8 cellular contexts compared by ENCODE assay signal in the genomic region with DNA sequence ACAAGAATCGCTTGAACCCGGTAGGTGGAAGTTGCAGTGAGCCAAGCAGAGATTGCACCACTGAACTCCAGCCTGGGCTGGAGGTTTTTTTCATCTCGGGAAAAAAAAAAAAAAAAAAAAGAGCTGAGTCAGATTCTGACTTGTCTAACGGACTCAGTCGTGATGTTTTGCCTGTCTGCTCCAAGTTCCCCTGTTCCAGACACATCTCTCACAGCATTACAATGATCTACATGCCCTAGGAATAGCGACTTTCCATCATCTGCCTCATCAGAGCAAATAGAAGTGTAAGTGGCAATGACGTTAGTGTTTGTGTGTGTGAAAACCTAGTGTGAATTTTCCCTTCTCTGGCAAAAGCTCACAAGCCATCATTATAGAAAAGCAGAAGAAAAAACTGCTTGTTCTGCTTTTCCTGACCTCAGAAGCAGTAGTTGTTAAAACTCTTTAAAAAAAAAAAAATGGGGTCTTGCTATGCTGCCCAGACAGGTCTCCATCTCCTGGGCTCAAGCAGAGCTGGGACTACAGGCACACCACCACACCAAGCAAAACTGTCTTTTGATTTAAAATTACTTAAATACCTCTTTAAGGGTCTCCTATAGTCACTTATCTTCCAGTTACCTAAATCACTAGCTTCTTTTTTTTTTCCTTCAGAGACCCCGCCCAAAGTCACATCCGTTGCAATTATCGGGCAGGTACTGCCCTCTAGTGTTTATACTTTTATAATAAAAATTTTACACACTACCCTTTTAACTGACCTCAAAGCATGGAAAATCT. TPM values are rescaled to one million over a fixed set of nuclear protein-coding genes. Genes with fewer than 3 reads are reported as not detected.
DNase-seq lines count a peak whose midpoint lies in the region; ATAC-seq and TF ChIP-seq lines count a peak whose summit lies in the region.

No MANE protein-coding gene starts in this region.

- no peaks in the 10 kb centered on the region for H3K9me3 Mint-ChIP-seq in activated CD4-positive, alpha-beta T cell treated with anti-CD3 and anti-CD28 coated beads for 36 hours (ENCODE audit: low read depth)
- H3K9me3 Mint-ChIP-seq in T-cell, result no peaks in the 10 kb centered on the region

- TF ChIP-seq CTCF in dorsolateral prefrontal cortex (IDR thresholded peaks at IDR 0.05 in 54 of 56, conservative IDR thresholded peaks at IDR 0.05 in 2 of 56; ENCODE audit: low read depth in 1 of 56, partially characterized antibody in 56 of 56), result peak; percentile 39 to 78 (median 65)

- H3K27me3 Mint-ChIP-seq in activated CD4-positive, alpha-beta T cell treated with anti-CD3 and anti-CD28 coated beads for 36 hours, result no peaks in the 10 kb centered on the region
- peaks cover 0 to 3% of the 10 kb centered on the region in 2 donors for H3K27me3 Mint-ChIP-seq in T-cell

- peak overlapping the region; percentile 13 for H3K27ac Mint-ChIP-seq in activated CD4-positive, alpha-beta T cell treated with anti-CD3 and anti-CD28 coated beads for 36 hours
- peak overlapping the region in 1 of 2 donors; percentile 23 for H3K27ac Mint-ChIP-seq in T-cell

- H3K36me3 Mint-ChIP-seq in activated CD4-positive, alpha-beta T cell treated with anti-CD3 and anti-CD28 coated beads for 36 hours (ENCODE audit: low read depth), result no peaks in the 10 kb centered on the region
- no peaks in the 10 kb centered on the region for H3K36me3 Mint-ChIP-seq in T-cell

- peaks cover 10% of the 10 kb centered on the region for H3K4me1 Mint-ChIP-seq in activated CD4-positive, alpha-beta T cell treated with anti-CD3 and anti-CD28 coated beads for 36 hours
- H3K4me1 Mint-ChIP-seq in T-cell, result peaks cover 0 to 11% (median 9%) of the 10 kb centered on the region in 3 donors

- peak; percentile 82 for ATAC-seq in activated CD4-positive, alpha-beta T cell treated with anti-CD3 and anti-CD28 coated beads for 36 hours
- ATAC-seq in T-cell (replicated peaks in 1 of 4), result peak; percentile 75 to 88 (median 77)
- no peak for ATAC-seq in GM19035 (IDR thresholded peaks at IDR 0.05; ENCODE audit: unreplicated experiment)

- intact Hi-C loops in activated CD4-positive, alpha-beta T cell treated with anti-CD3 and anti-CD28 coated beads for 36 hours (cut with DNase I, micrococcal nuclease), result loop anchor here (1.0 to 5.0 kb wide), 5 partner anchors 114 to 299 kb away; a partner anchor contains a TSS
- intact Hi-C loops in dorsolateral prefrontal cortex (cut with DNase I), result loop anchor here (5.0 to 10.0 kb wide), 3 partner anchors 115 to 222 kb away; a partner anchor contains a TSS

- peak overlapping the region in 32 of 59 donors; percentile 5 to 85 (median 50) for H3K27ac ChIP-seq in dorsolateral prefrontal cortex

- peak; percentile 17 for DNase-seq in activated CD4-positive, alpha-beta T cell treated with anti-CD3 and anti-CD28 coated beads for 36 hours
- DNase-seq in activated CD4-positive, alpha-beta T cell treated with anti-CD3 and anti-CD28 coated beads for 1 hour, result no peak
- peak; percentile 48 for DNase-seq in NCI-H1105 (lab: John Stamatoyannopoulos, UW)
- DNase-seq in T-cell, result peak in 16 of 34 experiments; percentile 1 to 46 (median 12)
- no peak for DNase-seq in dorsolateral prefrontal cortex
- DNase-seq in midbrain (lab: John Stamatoyannopoulos, UW), result peak; percentile 53
- DNase-seq in activated effector memory CD4-positive, alpha-beta T cell treated with anti-CD3 and anti-CD28 coated beads, Interleukin-2, amount 50 U/mL, for 16 hours, result no peak

- POLR2A ChIA-PET in activated CD4-positive, alpha-beta T cell treated with anti-CD3 and anti-CD28 coated beads for 36 hours (lab: Charles Lee), result interaction anchor here (0.6 to 1.5 kb wide), 7 partner anchors 12 to 690 kb away, joined by 3 to 7 read pairs (median 4); a partner anchor contains a TSS
- POLR2A ChIA-PET in T-cell (lab: Charles Lee), result interaction anchor here (0.5 to 1.6 kb wide), 12 partner anchors 10 to 300 kb away, joined by 3 to 11 read pairs (median 4); a partner anchor contains a TSS

- H3K4me3 ChIP-seq in dorsolateral prefrontal cortex, result peak overlapping the region in 35 of 59 donors; percentile 0 to 50 (median 20)

- no peak overlapping the region for H3K4me3 Mint-ChIP-seq in activated CD4-positive, alpha-beta T cell treated with anti-CD3 and anti-CD28 coated beads for 36 hours
- peak overlapping the region in 1 of 3 donors; percentile 17 for H3K4me3 Mint-ChIP-seq in T-cell

- CTCF ChIA-PET in activated CD4-positive, alpha-beta T cell treated with anti-CD3 and anti-CD28 coated beads for 36 hours (lab: Charles Lee), result interaction anchor here (0.6 to 2.4 kb wide), 50 partner anchors 9 to 298 kb away, joined by 3 to 17 read pairs (median 4); a partner anchor contains a TSS
- CTCF ChIA-PET in T-cell (lab: Charles Lee), result interaction anchor here (0.5 to 2.9 kb wide), 45 partner anchors 8 to 873 kb away, joined by 3 to 56 read pairs (median 4); a partner anchor contains a TSS

- peaks cover 0 to 17% (median 0%) of the 10 kb centered on the region in 45 donors for H3K27me3 ChIP-seq in dorsolateral prefrontal cortex

RNA-seq across cellular contexts. Expression of a gene that starts 37.3 kb away (rescaled TPM):
- 10 to 100 TPM; 13.2 TPM for total RNA-seq in activated CD4-positive, alpha-beta T cell treated with anti-CD3 and anti-CD28 coated beads for 36 hours
- total RNA-seq in T-cell (100 to 1,000 TPM in 3 of 5 donors, 10 to 100 TPM in 2; 68.9 to 183 (median 154) TPM), dorsolateral prefrontal cortex (100 to 1,000 TPM in 1 of 120 experiments, 10 to 100 TPM in 119; 30.1 to 103 (median 57.3) TPM)

RNA-seq across cellular contexts. Expression of a gene that starts 48.9 kb away (rescaled TPM):
- total RNA-seq in activated CD4-positive, alpha-beta T cell treated with anti-CD3 and anti-CD28 coated beads for 36 hours, result 100 to 1,000 TPM; 176 to 212 TPM
- 10 to 100 TPM; 40.2 to 46.3 (median 44.9) TPM for total RNA-seq in T-cell
- total RNA-seq in dorsolateral prefrontal cortex, result 10 to 100 TPM; 24.9 to 73.5 (median 41.6) TPM

Comparison
In these comparisons a context has a peak if more than half of its experiments do, and no peak if none do; other contexts are left out.
1. DNase-seq: peak in activated CD4-positive, alpha-beta T cell treated with anti-CD3 and anti-CD28 coated beads for 36 hours (single experiment), NCI-H1105 (single experiment) and midbrain (single experiment); none in activated CD4-positive, alpha-beta T cell treated with anti-CD3 and anti-CD28 coated beads for 1 hour (single experiment), dorsolateral prefrontal cortex (0 of 10) and activated effector memory CD4-positive, alpha-beta T cell treated with anti-CD3 and anti-CD28 coated beads, Interleukin-2, amount 50 U/mL, for 16 hours (single experiment).